Comparison of ENCODE assay signal across 1 cellular context in genomic region chr9:128159784-128160602, GRCh38.
TF ChIP-seq lines count a peak whose summit lies in the region.

BBLN (plus strand) TSS chr9:128160265; CDS start chr9:128160408, 143 bp downstream.

TF ChIP-seq in HepG2, 621 proteins besides CTCF, POLR2A, EP300 and RAD21 (continued from another document and continues in another):
- no peak for TF ChIP-seq ZNF512 (CRISPR knock-in tag; IDR thresholded peaks at IDR 0.05)
- no peak for TF ChIP-seq MAFG (CRISPR knock-in tag; IDR thresholded peaks at IDR 0.05)
- no peak for TF ChIP-seq RERE (CRISPR knock-in tag; IDR thresholded peaks at IDR 0.05; ENCODE audit: low read depth)
- TF ChIP-seq NAIF1 (CRISPR knock-in tag; IDR thresholded peaks at IDR 0.05; ENCODE audit: borderline replicate concordance): no peak
- no peak for TF ChIP-seq DPF2 (CRISPR knock-in tag; IDR thresholded peaks at IDR 0.05; ENCODE audit: borderline replicate concordance, low read depth)
- TF ChIP-seq ZNF281 (CRISPR knock-in tag; IDR thresholded peaks at IDR 0.05; ENCODE audit: borderline replicate concordance): 0 out of 2 replicates have a peak, but pooled peaks have one; percentile 44
- no peak for TF ChIP-seq RAD51 (IDR thresholded peaks at IDR 0.05; ENCODE audit: borderline replicate concordance)
- no peak for TF ChIP-seq SNAI1 (CRISPR knock-in tag; IDR thresholded peaks at IDR 0.05; ENCODE audit: borderline replicate concordance)
- TF ChIP-seq ZKSCAN1 (IDR thresholded peaks at IDR 0.05; ENCODE audit: low read length): no peak
- TF ChIP-seq MYNN (CRISPR knock-in tag; IDR thresholded peaks at IDR 0.05; ENCODE audit: low read depth): no peak
- no peak for TF ChIP-seq ZNF24 (IDR thresholded peaks at IDR 0.05)
- TF ChIP-seq SP5 (CRISPR knock-in tag; IDR thresholded peaks at IDR 0.05; ENCODE audit: borderline replicate concordance, low read depth): peak; percentile 84
- TF ChIP-seq ATAD3A (CRISPR knock-in tag; IDR thresholded peaks at IDR 0.05): no peak
- no peak; the same call in 1 of the 2 replicates for TF ChIP-seq ZBTB43 (CRISPR knock-in tag; conservative IDR thresholded peaks at IDR 0.05)
- TF ChIP-seq ZNF878 (CRISPR knock-in tag; IDR thresholded peaks at IDR 0.05): no peak
- TF ChIP-seq ARNT (IDR thresholded peaks at IDR 0.05): no peak
- TF ChIP-seq ARNTL (CRISPR knock-in tag; IDR thresholded peaks at IDR 0.05): no peak
- peak; percentile 85 for TF ChIP-seq ETV5 (CRISPR knock-in tag; IDR thresholded peaks at IDR 0.05; ENCODE audit: borderline replicate concordance)
- TF ChIP-seq ATF2 (CRISPR knock-in tag; IDR thresholded peaks at IDR 0.05): peak; percentile 37; the same call in 1 of the 2 replicates
- TF ChIP-seq ZNF318 (CRISPR knock-in tag; IDR thresholded peaks at IDR 0.05): no peak
- no peak for TF ChIP-seq TP53 (CRISPR knock-in tag; conservative IDR thresholded peaks at IDR 0.05)
- 0 out of 2 replicates have a peak, but pooled peaks have one; percentile 59 for TF ChIP-seq ISX (CRISPR knock-in tag; conservative IDR thresholded peaks at IDR 0.05)
- TF ChIP-seq ZNF503 (CRISPR knock-in tag; IDR thresholded peaks at IDR 0.05): no peak
- TF ChIP-seq ZFYVE20 (CRISPR knock-in tag; IDR thresholded peaks at IDR 0.05; ENCODE audit: borderline replicate concordance, low read depth): 0 out of 2 replicates have a peak, but pooled peaks have one; percentile 58
